ENCODE assay signal across 3 cellular contexts in the genomic region with DNA sequence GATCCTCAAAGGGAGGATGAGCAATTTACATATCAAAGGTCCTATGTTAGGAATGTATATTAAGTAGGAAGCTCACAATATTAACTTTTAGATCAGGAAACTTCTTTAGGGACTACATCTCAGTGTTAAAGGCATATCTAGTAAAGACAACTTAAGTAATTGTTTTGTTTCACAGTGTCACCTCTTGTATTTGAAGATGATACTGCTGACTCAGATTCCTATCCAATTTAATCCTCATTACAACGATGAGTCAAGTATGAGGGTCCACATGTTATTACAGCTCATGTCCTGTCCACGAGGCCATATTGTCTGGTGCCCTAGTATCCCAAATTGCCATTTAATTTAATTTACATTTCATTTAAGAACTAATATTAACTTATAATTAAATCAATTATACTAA.
TF ChIP-seq lines count a peak whose summit lies in the region.

No MANE protein-coding gene starts in this region.

TF ChIP-seq in HepG2, 621 proteins besides CTCF, POLR2A, EP300 and RAD21:
- no peak for TF ChIP-seq ZFX (CRISPR knock-in tag; IDR thresholded peaks at IDR 0.05; ENCODE audit: low read depth)
- TF ChIP-seq, protein P1, sequence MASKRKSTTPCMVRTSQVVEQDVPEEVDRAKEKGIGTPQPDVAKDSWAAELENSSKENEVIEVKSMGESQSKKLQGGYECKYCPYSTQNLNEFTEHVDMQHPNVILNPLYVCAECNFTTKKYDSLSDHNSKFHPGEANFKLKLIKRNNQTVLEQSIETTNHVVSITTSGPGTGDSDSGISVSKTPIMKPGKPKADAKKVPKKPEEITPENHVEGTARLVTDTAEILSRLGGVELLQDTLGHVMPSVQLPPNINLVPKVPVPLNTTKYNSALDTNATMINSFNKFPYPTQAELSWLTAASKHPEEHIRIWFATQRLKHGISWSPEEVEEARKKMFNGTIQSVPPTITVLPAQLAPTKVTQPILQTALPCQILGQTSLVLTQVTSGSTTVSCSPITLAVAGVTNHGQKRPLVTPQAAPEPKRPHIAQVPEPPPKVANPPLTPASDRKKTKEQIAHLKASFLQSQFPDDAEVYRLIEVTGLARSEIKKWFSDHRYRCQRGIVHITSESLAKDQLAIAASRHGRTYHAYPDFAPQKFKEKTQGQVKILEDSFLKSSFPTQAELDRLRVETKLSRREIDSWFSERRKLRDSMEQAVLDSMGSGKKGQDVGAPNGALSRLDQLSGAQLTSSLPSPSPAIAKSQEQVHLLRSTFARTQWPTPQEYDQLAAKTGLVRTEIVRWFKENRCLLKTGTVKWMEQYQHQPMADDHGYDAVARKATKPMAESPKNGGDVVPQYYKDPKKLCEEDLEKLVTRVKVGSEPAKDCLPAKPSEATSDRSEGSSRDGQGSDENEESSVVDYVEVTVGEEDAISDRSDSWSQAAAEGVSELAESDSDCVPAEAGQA (IDR thresholded peaks at IDR 0.05; ENCODE audit: low read depth), result no peak
- TF ChIP-seq, protein P1 (CRISPR knock-in tag; IDR thresholded peaks at IDR 0.05; ENCODE audit: borderline replicate concordance), result no peak
- TF ChIP-seq MAFF (IDR thresholded peaks at IDR 0.05; ENCODE audit: low read depth, low read length), result peak; percentile 67
- TF ChIP-seq FOXA1 (IDR thresholded peaks at IDR 0.05), result no peak
- no peak for TF ChIP-seq FOXA1 (CRISPR knock-in tag; IDR thresholded peaks at IDR 0.05)
- TF ChIP-seq MAFK (conservative IDR thresholded peaks at IDR 0.05 in 1 of 2, IDR thresholded peaks at IDR 0.05 in 1 of 2; ENCODE audit: low read length in 2 of 2), result peak; percentile 27 to 78; a peak in 2 of 4 replicates
TF ChIP-seq in HepG2: peak in this region for 2.

TF ChIP-seq in GM23338, 12 proteins besides CTCF, POLR2A, EP300 and RAD21 (continues in another document):
- TF ChIP-seq EZH2 (IDR thresholded peaks at IDR 0.05; ENCODE audit: low read depth, unreplicated experiment) (no peak), EZH2phosphoT487 (IDR thresholded peaks at IDR 0.05; ENCODE audit: unreplicated experiment) (no peak), ZNF331 (CRISPR knock-in tag; IDR thresholded peaks at IDR 0.05; ENCODE audit: low read depth) (no peak), JUNB (IDR thresholded peaks at IDR 0.05; ENCODE audit: unreplicated experiment) (no peak), ZNF114 (CRISPR knock-in tag; IDR thresholded peaks at IDR 0.05) (no peak)
- TF ChIP-seq, protein P2, sequence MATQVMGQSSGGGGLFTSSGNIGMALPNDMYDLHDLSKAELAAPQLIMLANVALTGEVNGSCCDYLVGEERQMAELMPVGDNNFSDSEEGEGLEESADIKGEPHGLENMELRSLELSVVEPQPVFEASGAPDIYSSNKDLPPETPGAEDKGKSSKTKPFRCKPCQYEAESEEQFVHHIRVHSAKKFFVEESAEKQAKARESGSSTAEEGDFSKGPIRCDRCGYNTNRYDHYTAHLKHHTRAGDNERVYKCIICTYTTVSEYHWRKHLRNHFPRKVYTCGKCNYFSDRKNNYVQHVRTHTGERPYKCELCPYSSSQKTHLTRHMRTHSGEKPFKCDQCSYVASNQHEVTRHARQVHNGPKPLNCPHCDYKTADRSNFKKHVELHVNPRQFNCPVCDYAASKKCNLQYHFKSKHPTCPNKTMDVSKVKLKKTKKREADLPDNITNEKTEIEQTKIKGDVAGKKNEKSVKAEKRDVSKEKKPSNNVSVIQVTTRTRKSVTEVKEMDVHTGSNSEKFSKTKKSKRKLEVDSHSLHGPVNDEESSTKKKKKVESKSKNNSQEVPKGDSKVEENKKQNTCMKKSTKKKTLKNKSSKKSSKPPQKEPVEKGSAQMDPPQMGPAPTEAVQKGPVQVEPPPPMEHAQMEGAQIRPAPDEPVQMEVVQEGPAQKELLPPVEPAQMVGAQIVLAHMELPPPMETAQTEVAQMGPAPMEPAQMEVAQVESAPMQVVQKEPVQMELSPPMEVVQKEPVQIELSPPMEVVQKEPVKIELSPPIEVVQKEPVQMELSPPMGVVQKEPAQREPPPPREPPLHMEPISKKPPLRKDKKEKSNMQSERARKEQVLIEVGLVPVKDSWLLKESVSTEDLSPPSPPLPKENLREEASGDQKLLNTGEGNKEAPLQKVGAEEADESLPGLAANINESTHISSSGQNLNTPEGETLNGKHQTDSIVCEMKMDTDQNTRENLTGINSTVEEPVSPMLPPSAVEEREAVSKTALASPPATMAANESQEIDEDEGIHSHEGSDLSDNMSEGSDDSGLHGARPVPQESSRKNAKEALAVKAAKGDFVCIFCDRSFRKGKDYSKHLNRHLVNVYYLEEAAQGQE (IDR thresholded peaks at IDR 0.05; ENCODE audit: unreplicated experiment), result no peak

TF ChIP-seq in WTC11, 78 proteins besides CTCF, POLR2A, EP300 and RAD21:
- no peak for TF ChIP-seq FOXJ3 (CRISPR knock-in tag; IDR thresholded peaks at IDR 0.05; ENCODE audit: borderline replicate concordance)
- TF ChIP-seq CREM (CRISPR knock-in tag; IDR thresholded peaks at IDR 0.05), result no peak
- no peak for TF ChIP-seq TCF7 (CRISPR knock-in tag; IDR thresholded peaks at IDR 0.05; ENCODE audit: low read depth)
- TF ChIP-seq, protein P3, sequence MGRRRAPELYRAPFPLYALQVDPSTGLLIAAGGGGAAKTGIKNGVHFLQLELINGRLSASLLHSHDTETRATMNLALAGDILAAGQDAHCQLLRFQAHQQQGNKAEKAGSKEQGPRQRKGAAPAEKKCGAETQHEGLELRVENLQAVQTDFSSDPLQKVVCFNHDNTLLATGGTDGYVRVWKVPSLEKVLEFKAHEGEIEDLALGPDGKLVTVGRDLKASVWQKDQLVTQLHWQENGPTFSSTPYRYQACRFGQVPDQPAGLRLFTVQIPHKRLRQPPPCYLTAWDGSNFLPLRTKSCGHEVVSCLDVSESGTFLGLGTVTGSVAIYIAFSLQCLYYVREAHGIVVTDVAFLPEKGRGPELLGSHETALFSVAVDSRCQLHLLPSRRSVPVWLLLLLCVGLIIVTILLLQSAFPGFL (CRISPR knock-in tag; IDR thresholded peaks at IDR 0.05; ENCODE audit: borderline replicate concordance), result no peak
- TF ChIP-seq HMGA2 (CRISPR knock-in tag; IDR thresholded peaks at IDR 0.05), result peak; percentile 35; the same call in 1 of the 2 replicates
- TF ChIP-seq, protein P4, sequence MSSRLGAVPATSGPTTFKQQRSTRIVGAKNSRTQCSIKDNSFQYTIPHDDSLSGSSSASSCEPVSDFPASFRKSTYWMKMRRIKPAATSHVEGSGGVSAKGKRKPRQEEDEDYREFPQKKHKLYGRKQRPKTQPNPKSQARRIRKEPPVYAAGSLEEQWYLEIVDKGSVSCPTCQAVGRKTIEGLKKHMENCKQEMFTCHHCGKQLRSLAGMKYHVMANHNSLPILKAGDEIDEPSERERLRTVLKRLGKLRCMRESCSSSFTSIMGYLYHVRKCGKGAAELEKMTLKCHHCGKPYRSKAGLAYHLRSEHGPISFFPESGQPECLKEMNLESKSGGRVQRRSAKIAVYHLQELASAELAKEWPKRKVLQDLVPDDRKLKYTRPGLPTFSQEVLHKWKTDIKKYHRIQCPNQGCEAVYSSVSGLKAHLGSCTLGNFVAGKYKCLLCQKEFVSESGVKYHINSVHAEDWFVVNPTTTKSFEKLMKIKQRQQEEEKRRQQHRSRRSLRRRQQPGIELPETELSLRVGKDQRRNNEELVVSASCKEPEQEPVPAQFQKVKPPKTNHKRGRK (CRISPR knock-in tag; IDR thresholded peaks at IDR 0.05; ENCODE audit: borderline replicate concordance), result no peak
